ENCODE assay signal across 1 cellular context in the genomic region with DNA sequence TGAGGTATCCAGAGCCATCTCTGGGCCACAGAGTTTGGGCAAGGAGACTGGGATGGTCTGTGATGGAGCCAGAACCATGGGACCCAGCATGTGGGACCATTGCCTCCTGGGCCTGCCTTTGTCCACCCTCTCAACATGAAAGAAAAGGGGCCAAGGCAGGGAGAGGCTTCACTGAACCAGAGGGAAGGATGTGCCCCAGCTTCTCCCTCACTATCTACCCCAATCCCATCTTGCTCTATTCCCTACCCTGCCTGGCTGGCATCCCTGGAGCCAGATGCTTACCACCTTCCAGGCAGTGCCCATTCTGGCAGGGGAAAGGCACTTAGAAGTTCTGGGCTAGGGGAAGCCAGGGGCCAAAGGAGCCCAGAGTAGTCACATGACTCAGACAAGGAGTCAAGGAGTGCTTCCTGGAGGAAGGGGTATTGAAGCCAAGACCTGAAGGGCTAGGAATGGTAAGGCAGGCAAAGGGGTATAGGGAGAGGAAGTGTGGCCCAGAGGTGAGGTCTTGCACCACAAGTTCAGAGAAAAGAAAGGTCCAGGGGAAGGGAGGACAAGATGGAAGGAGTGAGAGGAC.
TF ChIP-seq lines count a peak whose summit lies in the region.

No MANE protein-coding gene starts in this region.

TF ChIP-seq in SK-N-SH treated with all-trans-retinoic acid at 6 μM for 48 hours, 23 proteins besides CTCF, POLR2A, EP300 and RAD21 (continued from another document):
- TF ChIP-seq, protein P1, sequence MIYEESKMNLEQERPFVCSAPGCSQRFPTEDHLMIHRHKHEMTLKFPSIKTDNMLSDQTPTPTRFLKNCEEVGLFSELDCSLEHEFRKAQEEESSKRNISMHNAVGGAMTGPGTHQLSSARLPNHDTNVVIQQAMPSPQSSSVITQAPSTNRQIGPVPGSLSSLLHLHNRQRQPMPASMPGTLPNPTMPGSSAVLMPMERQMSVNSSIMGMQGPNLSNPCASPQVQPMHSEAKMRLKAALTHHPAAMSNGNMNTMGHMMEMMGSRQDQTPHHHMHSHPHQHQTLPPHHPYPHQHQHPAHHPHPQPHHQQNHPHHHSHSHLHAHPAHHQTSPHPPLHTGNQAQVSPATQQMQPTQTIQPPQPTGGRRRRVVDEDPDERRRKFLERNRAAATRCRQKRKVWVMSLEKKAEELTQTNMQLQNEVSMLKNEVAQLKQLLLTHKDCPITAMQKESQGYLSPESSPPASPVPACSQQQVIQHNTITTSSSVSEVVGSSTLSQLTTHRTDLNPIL (CRISPR knock-in tag; IDR thresholded peaks at IDR 0.05; ENCODE audit: low read depth) = no peak
- TF ChIP-seq BACH2 (CRISPR knock-in tag; IDR thresholded peaks at IDR 0.05; ENCODE audit: borderline replicate concordance) = no peak
- TF ChIP-seq, protein P2, sequence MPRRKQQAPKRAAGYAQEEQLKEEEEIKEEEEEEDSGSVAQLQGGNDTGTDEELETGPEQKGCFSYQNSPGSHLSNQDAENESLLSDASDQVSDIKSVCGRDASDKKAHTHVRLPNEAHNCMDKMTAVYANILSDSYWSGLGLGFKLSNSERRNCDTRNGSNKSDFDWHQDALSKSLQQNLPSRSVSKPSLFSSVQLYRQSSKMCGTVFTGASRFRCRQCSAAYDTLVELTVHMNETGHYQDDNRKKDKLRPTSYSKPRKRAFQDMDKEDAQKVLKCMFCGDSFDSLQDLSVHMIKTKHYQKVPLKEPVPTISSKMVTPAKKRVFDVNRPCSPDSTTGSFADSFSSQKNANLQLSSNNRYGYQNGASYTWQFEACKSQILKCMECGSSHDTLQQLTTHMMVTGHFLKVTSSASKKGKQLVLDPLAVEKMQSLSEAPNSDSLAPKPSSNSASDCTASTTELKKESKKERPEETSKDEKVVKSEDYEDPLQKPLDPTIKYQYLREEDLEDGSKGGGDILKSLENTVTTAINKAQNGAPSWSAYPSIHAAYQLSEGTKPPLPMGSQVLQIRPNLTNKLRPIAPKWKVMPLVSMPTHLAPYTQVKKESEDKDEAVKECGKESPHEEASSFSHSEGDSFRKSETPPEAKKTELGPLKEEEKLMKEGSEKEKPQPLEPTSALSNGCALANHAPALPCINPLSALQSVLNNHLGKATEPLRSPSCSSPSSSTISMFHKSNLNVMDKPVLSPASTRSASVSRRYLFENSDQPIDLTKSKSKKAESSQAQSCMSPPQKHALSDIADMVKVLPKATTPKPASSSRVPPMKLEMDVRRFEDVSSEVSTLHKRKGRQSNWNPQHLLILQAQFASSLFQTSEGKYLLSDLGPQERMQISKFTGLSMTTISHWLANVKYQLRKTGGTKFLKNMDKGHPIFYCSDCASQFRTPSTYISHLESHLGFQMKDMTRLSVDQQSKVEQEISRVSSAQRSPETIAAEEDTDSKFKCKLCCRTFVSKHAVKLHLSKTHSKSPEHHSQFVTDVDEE (CRISPR knock-in tag; IDR thresholded peaks at IDR 0.05) = no peak
- TF ChIP-seq ARNTL (CRISPR knock-in tag; IDR thresholded peaks at IDR 0.05; ENCODE audit: borderline replicate concordance, low read depth) = no peak
- TF ChIP-seq ESRRG (CRISPR knock-in tag; IDR thresholded peaks at IDR 0.05) = no peak
- no peak for TF ChIP-seq TCF4 (CRISPR knock-in tag; IDR thresholded peaks at IDR 0.05; ENCODE audit: borderline replicate concordance)
